In genomic region chr7:133561361-133561760, GRCh38 we compare ENCODE assay signal across 28 cellular contexts.
"Had no signal": no experiment of that assay in that cellular context is flagged by ENCODE, and none has a peak within 500 bp of the region (broad histone marks: within the 10 kb centered on the region; RNA-seq: fewer than 3 reads in every experiment).

No MANE protein-coding gene starts in this region.

- H3K27ac Mint-ChIP-seq: immature natural killer cell; memory B cell; natural killer cell treated with Interleukin-12 subunit alpha and Interleukin-12 subunit beta and Interleukin-15 and Interleukin-18, amount 100 ng/mL, for 72 hours; neural progenitor cell; stimulated activated memory B cell treated with anti-CD40 and anti-IgM and Interleukin-4, amounts not matched to agents 10 μg/mL and 1 μg/mL and 100 μg/mL, for 72 hours had no signal

- H3K4me3 Mint-ChIP-seq: immature natural killer cell; memory B cell; natural killer cell treated with Interleukin-12 subunit alpha and Interleukin-12 subunit beta and Interleukin-15 and Interleukin-18, amount 100 ng/mL, for 72 hours; neural progenitor cell; stimulated activated memory B cell treated with anti-CD40 and anti-IgM and Interleukin-4, amounts not matched to agents 10 μg/mL and 1 μg/mL and 100 μg/mL, for 72 hours; stimulated activated naive CD8-positive, alpha-beta T cell treated with anti-CD3 and anti-CD28 coated beads, Interleukin-15, amount 100 ng/mL, for 72 hours had no signal

- H3K27me3 ChIP-seq: esophagus muscularis mucosa, foreskin keratinocyte, neural progenitor cell, pancreas, right lobe of liver, spleen, testis, tibial nerve, upper lobe of right lung, vagina had no signal

- H3K4me2 ChIP-seq: neural progenitor cell had no signal

- H3K9me3 Mint-ChIP-seq: immature natural killer cell; memory B cell; natural killer cell treated with Interleukin-12 subunit alpha and Interleukin-12 subunit beta and Interleukin-15 and Interleukin-18, amount 100 ng/mL, for 72 hours; neural progenitor cell; stimulated activated memory B cell treated with anti-CD40 and anti-IgM and Interleukin-4, amounts not matched to agents 10 μg/mL and 1 μg/mL and 100 μg/mL, for 72 hours had no signal

- H3K27me3 Mint-ChIP-seq: memory B cell; natural killer cell treated with Interleukin-12 subunit alpha and Interleukin-12 subunit beta and Interleukin-15 and Interleukin-18, amount 100 ng/mL, for 72 hours; stimulated activated memory B cell treated with anti-CD40 and anti-IgM and Interleukin-4, amounts not matched to agents 10 μg/mL and 1 μg/mL and 100 μg/mL, for 72 hours; stimulated activated naive CD8-positive, alpha-beta T cell treated with anti-CD3 and anti-CD28 coated beads, Interleukin-15, amount 100 ng/mL, for 72 hours had no signal

- H3K9me3 ChIP-seq: esophagus muscularis mucosa, left ventricle myocardium inferior, lower lobe of right lung, pancreas, prostate gland, right lobe of liver, spleen, testis, tibial nerve, upper lobe of right lung, vagina had no signal

- H2AFZ ChIP-seq: neural progenitor cell had no signal

- H3K36me3 ChIP-seq: esophagus muscularis mucosa, left ventricle myocardium inferior, lower lobe of right lung, neural progenitor cell, pancreas, prostate gland, right lobe of liver, spleen, tibial nerve, upper lobe of right lung, vagina had no signal

- H3K36me3 Mint-ChIP-seq: natural killer cell treated with Interleukin-12 subunit alpha and Interleukin-12 subunit beta and Interleukin-15 and Interleukin-18, amount 100 ng/mL, for 72 hours; neural progenitor cell had no signal

- H3K4me3 ChIP-seq: esophagus muscularis mucosa, left ventricle myocardium inferior, lower lobe of right lung, neural progenitor cell, pancreas, prostate gland, right lobe of liver, spleen, testis, tibial nerve, upper lobe of right lung, vagina had no signal

- H3K9ac ChIP-seq: neural progenitor cell had no signal

- H3K4me1 ChIP-seq: esophagus muscularis mucosa, foreskin keratinocyte, left ventricle myocardium inferior, lower lobe of right lung, neural progenitor cell, pancreas, prostate gland, right lobe of liver, testis, tibial nerve, upper lobe of right lung, vagina had no signal

- H3K27ac ChIP-seq: epithelial cell of prostate, esophagus muscularis mucosa, foreskin keratinocyte, left ventricle myocardium inferior, lower lobe of right lung, neural progenitor cell, pancreas, prostate gland, right lobe of liver, spleen, testis, tibial nerve, upper lobe of right lung, vagina had no signal

- H3K4me1 Mint-ChIP-seq: memory B cell; neural progenitor cell; stimulated activated memory B cell treated with anti-CD40 and anti-IgM and Interleukin-4, amounts not matched to agents 10 μg/mL and 1 μg/mL and 100 μg/mL, for 72 hours; stimulated activated naive CD8-positive, alpha-beta T cell treated with anti-CD3 and anti-CD28 coated beads, Interleukin-15, amount 100 ng/mL, for 72 hours had no signal

- DNase-seq: effector memory CD4-positive, alpha-beta T cell; foreskin keratinocyte; immature natural killer cell; kidney; left cardiac atrium; left ventricle myocardium inferior; lower lobe of right lung; midbrain; nucleus accumbens; retina; right lobe of liver; spleen; stimulated activated CD4-positive, alpha-beta T cell treated with anti-CD3 and anti-CD28 coated beads, Interleukin-15, amount 100 ng/mL, for 24 hours; stimulated activated CD4-positive, alpha-beta T cell treated with anti-CD3 and anti-CD28 coated beads, Interleukin-1b, Interleukin-23, amount 100 ng/mL, for 48 hours; stimulated activated CD4-positive, alpha-beta T cell treated with anti-CD3 and anti-CD28 coated beads, Interleukin-4, amount 100 ng/mL, for 24 hours; stimulated activated naive CD8-positive, alpha-beta T cell treated with anti-CD3 and anti-CD28 coated beads, Interleukin-15, amount 100 ng/mL, for 72 hours; testis; upper lobe of right lung had no signal

- ATAC-seq: foreskin keratinocyte; left cardiac atrium; lower lobe of right lung; right lobe of liver; stimulated activated memory B cell treated with anti-CD40 and anti-IgM and Interleukin-4, amounts not matched to agents 10 μg/mL and 1 μg/mL and 100 μg/mL, for 72 hours; upper lobe of right lung had no signal
